14 cellular contexts compared by ENCODE assay signal in genomic region chr1:25774206-25774804, GRCh38. TPM values are rescaled to one million over a fixed set of nuclear protein-coding genes. Genes with fewer than 3 reads are reported as not detected.
DNase-seq lines count a peak whose midpoint lies in the region; ATAC-seq, FAIRE-seq and TF ChIP-seq lines count a peak whose summit lies in the region.
"Had no signal": no experiment of that assay in that cellular context is flagged by ENCODE, and none has a peak within 500 bp of the region (broad histone marks: within the 10 kb centered on the region; RNA-seq: fewer than 3 reads in every experiment).

No MANE protein-coding gene starts in this region.

- peaks cover 6 to 76% (median 45%) of the 10 kb centered on the region in 4 donors for H3K4me1 Mint-ChIP-seq in CD4-positive, CD25-positive, alpha-beta regulatory T cell

- peaks cover 44% of the 10 kb centered on the region for H3K4me1 ChIP-seq in CD4-positive, CD25-positive, alpha-beta regulatory T cell (ENCODE audit: control insufficient read depth, insufficient read depth, low read length, poor library complexity, severe bottlenecking)
- peaks cover 63% of the 10 kb centered on the region for H3K4me1 ChIP-seq in HepG2 (ENCODE audit: insufficient read depth, low read length)

- H3K4me2 ChIP-seq in HepG2 (ENCODE audit: low read depth, low read length) = peak overlapping the region; percentile 93

- no peak overlapping the region for H3K9ac ChIP-seq in HepG2 (ENCODE audit: insufficient read depth, low read depth, low read length)

- no peaks in the 10 kb centered on the region for H3K9me3 ChIP-seq in CD4-positive, CD25-positive, alpha-beta regulatory T cell (ENCODE audit: control insufficient read depth in 2 of 2, low read length in 2 of 2)
- no peaks in the 10 kb centered on the region for H3K9me3 ChIP-seq in HepG2 (ENCODE audit: low read length)
- H3K9me3 ChIP-seq: neutrophil, spleen had no signal

- no peaks in the 10 kb centered on the region for H3K36me3 ChIP-seq in CD4-positive, CD25-positive, alpha-beta regulatory T cell (ENCODE audit: control insufficient read depth, insufficient read depth, low read length)
- H3K36me3 ChIP-seq in HepG2 (replicated peaks in 1 of 2; ENCODE audit: control insufficient read depth in 1 of 2, insufficient read depth in 2 of 2, low read length in 2 of 2) = no peaks in the 10 kb centered on the region
- H3K36me3 ChIP-seq: neutrophil had no signal

- 34% methylated on average over 9 of the region's 13 CpGs for WGBS in HepG2 (ENCODE audit: low lambda C conversion rate)

- ATAC-seq in CD4-positive, CD25-positive, alpha-beta regulatory T cell (ENCODE audit: low read depth in 2 of 2) = no peak
- no peak for ATAC-seq in HepG2
- no peak for ATAC-seq in esophagus mucosa

- no peaks in the 10 kb centered on the region for H3K27me3 ChIP-seq in CD4-positive, CD25-positive, alpha-beta regulatory T cell (ENCODE audit: control insufficient read depth, insufficient read depth, low read length)
- peaks cover 7 to 41% of the 10 kb centered on the region in 2 experiments for H3K27me3 ChIP-seq in HepG2 (ENCODE audit: control insufficient read depth in 1 of 2, insufficient read depth in 2 of 2, low read length in 2 of 2)
- H3K27me3 ChIP-seq: spleen had no signal

- intact Hi-C loops in HepG2 (cut with micrococcal nuclease; ENCODE audit: unreplicated experiment) = loop anchor here (10.0 kb wide), 1 partner anchor 80 kb away; no protein-coding TSS in a partner anchor

- BruUV-seq in HepG2 (replicated peaks; lab: Mats Ljungman, UMichigan) = no TSS peak

- H2AFZ ChIP-seq in HepG2 (ENCODE audit: low read length) = no peak overlapping the region

- in situ Hi-C loops in HepG2 (cut with HindIII; ENCODE audit: extremely low pct_ligation_motif_present, low pct_unique_long_range_greater_than_20kb) = no loop called here

- CTCF ChIA-PET in HepG2 (lab: Yijun Ruan, JAX; ENCODE audit: low intra/inter-chr PET ratio, low total read pairs) = interaction anchor here (1.2 kb wide), 1 partner anchor 16 kb away, joined by 3 read pairs; no protein-coding TSS in a partner anchor

- peak; percentile 13 for DNase-seq in NCI-H1092 treated with DMSO at 0.1 percent for 48 hours (lab: John Stamatoyannopoulos, UW)
- no peak for DNase-seq in NCI-H1092 (lab: John Stamatoyannopoulos, UW)
- no peak for DNase-seq in CD4-positive, CD25-positive, alpha-beta regulatory T cell
- no peak for DNase-seq in HepG2 (ENCODE audit: low spot score)
- no peak for DNase-seq in HK-2 (ENCODE audit: unreplicated experiment)
- no peak for DNase-seq in stimulated activated CD4-positive, alpha-beta T cell treated with anti-CD3 and anti-CD28 coated beads, Interleukin-12 subunit alpha, Interleukin-12 subunit beta, amount 100 ng/mL, for 4 hours
- DNase-seq: GOT3, OCI-M1 had no signal

- no peak for TF ChIP-seq RAD21 in HepG2 (CRISPR knock-in tag; IDR thresholded peaks at IDR 0.05)

- H3K27me3 Mint-ChIP-seq in CD4-positive, CD25-positive, alpha-beta regulatory T cell = no peaks in the 10 kb centered on the region

- H3K27ac ChIP-seq in CD4-positive, CD25-positive, alpha-beta regulatory T cell (ENCODE audit: insufficient read depth, low read length, poor library complexity, severe bottlenecking) = peak overlapping the region; percentile 72
- H3K27ac ChIP-seq in VCaP = peak overlapping the region; percentile 93
- peak overlapping the region; percentile 28 for H3K27ac ChIP-seq in HepG2 (ENCODE audit: extremely low read length, insufficient read depth, low read length)
- H3K27ac ChIP-seq: neutrophil had no signal

- no peaks in the 10 kb centered on the region for H4K20me1 ChIP-seq in HepG2 (ENCODE audit: insufficient read depth, low read length)

- POLR2A ChIA-PET in HepG2 (lab: Yijun Ruan, JAX) = interaction anchor here (1.2 to 1.7 kb wide), 3 partner anchors 25 to 46 kb away, joined by 3 to 7 read pairs (median 4); partner anchors contain the start of gene MTFR1L

- H3K4me3 Mint-ChIP-seq in CD4-positive, CD25-positive, alpha-beta regulatory T cell = peak overlapping the region; percentile 57 to 88 (median 80)

- no peak for TF ChIP-seq POLR2A in HepG2 (IDR thresholded peaks at IDR 0.05; ENCODE audit: insufficient read depth in 1 of 2, low read depth in 2 of 2, low read length in 2 of 2)

- H3K27ac Mint-ChIP-seq in CD4-positive, CD25-positive, alpha-beta regulatory T cell = peak overlapping the region; percentile 89 to 97 (median 96)

- TF ChIP-seq EP300 in HepG2 (IDR thresholded peaks at IDR 0.05; ENCODE audit: low read depth in 2 of 2, low read length in 2 of 2) = no peak
- TF ChIP-seq EP300 in HepG2 (CRISPR knock-in tag; IDR thresholded peaks at IDR 0.05; ENCODE audit: borderline replicate concordance) = no peak

- H3K4me3 ChIP-seq in CD4-positive, CD25-positive, alpha-beta regulatory T cell (ENCODE audit: low read depth, low read length) = peak overlapping the region; percentile 68
- H3K4me3 ChIP-seq in HepG2 (replicated peaks in 1 of 3; ENCODE audit: insufficient read depth in 1 of 3, low read depth in 2 of 3, low read length in 3 of 3) = peak overlapping the region in 1 of 3 experiments; percentile 27; a peak in 1 of 6 replicates
- H3K4me3 ChIP-seq: lung had no signal

- FAIRE-seq in HepG2 (lab: Jason Lieb, UNC) = no peak
- FAIRE-seq: colon had no signal

- H3K9me3 Mint-ChIP-seq in CD4-positive, CD25-positive, alpha-beta regulatory T cell = no peaks in the 10 kb centered on the region

- no peaks in the 10 kb centered on the region for H3K79me2 ChIP-seq in HepG2 (ENCODE audit: insufficient read depth, low read length)

- peaks cover 34% of the 10 kb centered on the region for H3K36me3 Mint-ChIP-seq in CD4-positive, CD25-positive, alpha-beta regulatory T cell

- TF ChIP-seq CTCF in VCaP (conservative IDR thresholded peaks at IDR 0.05) = no peak
- no peak for TF ChIP-seq CTCF in HepG2 (CRISPR knock-in tag; IDR thresholded peaks at IDR 0.05)

TF ChIP-seq in HepG2, 621 proteins besides CTCF, POLR2A, EP300 and RAD21 (continues in another document):
- TF ChIP-seq TP53 (CRISPR knock-in tag; conservative IDR thresholded peaks at IDR 0.05) (no peak), MYC (CRISPR knock-in tag; IDR thresholded peaks at IDR 0.05; ENCODE audit: borderline replicate concordance) (no peak), ZNF629 (CRISPR knock-in tag; conservative IDR thresholded peaks at IDR 0.05) (peak; percentile 89), HNF4A (CRISPR knock-in tag; IDR thresholded peaks at IDR 0.05) (0 out of 2 replicates have a peak, but pooled peaks have one; percentile 4)

RNA-seq across cellular contexts. Expression of gene SELENON, which starts 25.7 kb away (rescaled TPM):
- 19.2 TPM for total RNA-seq in CD4-positive, CD25-positive, alpha-beta regulatory T cell
- 1 to 10 TPM; 1.2 to 2.7 (median 2.0) TPM for polyA plus RNA-seq in CD4-positive, CD25-positive, alpha-beta regulatory T cell
- 3.4 and 3.8 TPM in 2 replicates for total RNA-seq in HepG2 (2016; rRNA removed; fragmentation: Illumina TruSeq; extraction: Trizol)
- 1.4 and 1.6 TPM in 2 replicates for total RNA-seq in HepG2 (2016; cell fraction: cytosol; rRNA removed; fragmentation: Illumina TruSeq; extraction: Trizol; ENCODE audit: low read depth)
- total RNA-seq in HepG2 (2016; cell fraction: insoluble cytoplasmic fraction; rRNA removed; fragmentation: Illumina TruSeq; extraction: Trizol) = 2.6 and 3.9 TPM in 2 replicates
- 5.9 and 6.0 TPM in 2 replicates for total RNA-seq in HepG2 (2016; cell fraction: membrane; rRNA removed; fragmentation: Illumina TruSeq; extraction: Trizol)
- 6.6 and 8.7 TPM in 2 replicates for total RNA-seq in HepG2 (2016; cell fraction: nucleus; rRNA removed; fragmentation: Illumina TruSeq; extraction: Trizol)
- 8.0 and 8.9 TPM in 2 replicates for polyA plus RNA-seq in HepG2 (2011; rRNA removed)
- polyA plus RNA-seq in HepG2 (2011; cell fraction: cytosol; rRNA removed) = 9.0 and 9.2 TPM in 2 replicates
- 13.1 and 15.6 TPM in 2 replicates for polyA plus RNA-seq in HepG2 (2011; cell fraction: nucleus; rRNA removed)
- 10.5 and 11.5 TPM in 2 replicates for polyA plus RNA-seq in HepG2 (2012)
- polyA plus RNA-seq in HepG2 (2016; cell fraction: cytosol; fragmentation: Illumina TruSeq; extraction: Trizol; ENCODE audit: low read depth) = 3.5 and 4.0 TPM in 2 replicates
- polyA plus RNA-seq in HepG2 (2016; cell fraction: insoluble cytoplasmic fraction; fragmentation: Illumina TruSeq; extraction: Trizol; ENCODE audit: low read depth) = 8.8 and 12.5 TPM in 2 replicates
- 12.1 and 12.7 TPM in 2 replicates for polyA plus RNA-seq in HepG2 (2016; cell fraction: membrane; fragmentation: Illumina TruSeq; extraction: Trizol; ENCODE audit: low read depth)
- polyA plus RNA-seq in HepG2 (2016; cell fraction: nucleus; fragmentation: Illumina TruSeq; extraction: Trizol; ENCODE audit: insufficient read depth, low read depth) = 27.6 and 29.1 TPM in 2 replicates
- 10.4 TPM in 2 replicates for polyA minus RNA-seq in HepG2 (2011; rRNA and poly(A)+ RNA removed; ENCODE audit: low replicate concordance)
- 8.1 and 8.3 TPM in 2 replicates for polyA minus RNA-seq in HepG2 (2011; cell fraction: cytosol; rRNA and poly(A)+ RNA removed)
- polyA minus RNA-seq in HepG2 (2011; cell fraction: nucleus; rRNA and poly(A)+ RNA removed) = 3.1 and 5.0 TPM in 2 replicates
- total RNA-seq in esophagus mucosa = 35.2 TPM

RNA-seq across cellular contexts. Expression of gene MTFR1L, which starts 45.4 kb away (rescaled TPM):
- 32.9 TPM for total RNA-seq in CD4-positive, CD25-positive, alpha-beta regulatory T cell
- 10 to 100 TPM; 29.7 to 56.1 (median 32.4) TPM for polyA plus RNA-seq in CD4-positive, CD25-positive, alpha-beta regulatory T cell
- total RNA-seq in HepG2 (2016; rRNA removed; fragmentation: Illumina TruSeq; extraction: Trizol) (38.0 and 47.5 TPM in 2 replicates), esophagus mucosa (20.6 TPM)
- total RNA-seq in HepG2 (2016; cell fraction: cytosol; rRNA removed; fragmentation: Illumina TruSeq; extraction: Trizol; ENCODE audit: low read depth) = 28.2 and 30.9 TPM in 2 replicates
- total RNA-seq in HepG2 (2016; cell fraction: insoluble cytoplasmic fraction; rRNA removed; fragmentation: Illumina TruSeq; extraction: Trizol) = 40.1 and 47.2 TPM in 2 replicates
- 56.8 and 65.1 TPM in 2 replicates for total RNA-seq in HepG2 (2016; cell fraction: membrane; rRNA removed; fragmentation: Illumina TruSeq; extraction: Trizol)
- 25.8 and 26.4 TPM in 2 replicates for total RNA-seq in HepG2 (2016; cell fraction: nucleus; rRNA removed; fragmentation: Illumina TruSeq; extraction: Trizol)
- polyA plus RNA-seq in HepG2 (2011; rRNA removed) = 55.7 and 68.1 TPM in 2 replicates
- 36.1 and 44.8 TPM in 2 replicates for polyA plus RNA-seq in HepG2 (2011; cell fraction: cytosol; rRNA removed)
- polyA plus RNA-seq in HepG2 (2011; cell fraction: nucleus; rRNA removed) = 196 and 210 TPM in 2 replicates
- 39.2 and 42.0 TPM in 2 replicates for polyA plus RNA-seq in HepG2 (2012)
- 28.1 and 35.4 TPM in 2 replicates for polyA plus RNA-seq in HepG2 (2016; cell fraction: cytosol; fragmentation: Illumina TruSeq; extraction: Trizol; ENCODE audit: low read depth)
- polyA plus RNA-seq in HepG2 (2016; cell fraction: insoluble cytoplasmic fraction; fragmentation: Illumina TruSeq; extraction: Trizol; ENCODE audit: low read depth) = 45.3 and 52.8 TPM in 2 replicates
- 52.1 and 54.5 TPM in 2 replicates for polyA plus RNA-seq in HepG2 (2016; cell fraction: membrane; fragmentation: Illumina TruSeq; extraction: Trizol; ENCODE audit: low read depth)
- 60.6 and 65.4 TPM in 2 replicates for polyA plus RNA-seq in HepG2 (2016; cell fraction: nucleus; fragmentation: Illumina TruSeq; extraction: Trizol; ENCODE audit: insufficient read depth, low read depth)
- polyA minus RNA-seq in HepG2 (2011; rRNA and poly(A)+ RNA removed; ENCODE audit: low replicate concordance) = 29.8 and 53.8 TPM in 2 replicates
- polyA minus RNA-seq in HepG2 (2011; cell fraction: cytosol; rRNA and poly(A)+ RNA removed) = 18.0 and 18.1 TPM in 2 replicates
- 23.8 and 32.3 TPM in 2 replicates for polyA minus RNA-seq in HepG2 (2011; cell fraction: nucleus; rRNA and poly(A)+ RNA removed)

Comparison
In these comparisons a context has a peak if more than half of its experiments do, and no peak if none do; other contexts are left out.
1. H3K27ac ChIP-seq: peak in every context shown above with its lines; median percentile 93 in VCaP; 72 in CD4-positive, CD25-positive, alpha-beta regulatory T cell; 28 in HepG2.